Comparison of ENCODE assay signal across 19 cellular contexts in the genomic region with DNA sequence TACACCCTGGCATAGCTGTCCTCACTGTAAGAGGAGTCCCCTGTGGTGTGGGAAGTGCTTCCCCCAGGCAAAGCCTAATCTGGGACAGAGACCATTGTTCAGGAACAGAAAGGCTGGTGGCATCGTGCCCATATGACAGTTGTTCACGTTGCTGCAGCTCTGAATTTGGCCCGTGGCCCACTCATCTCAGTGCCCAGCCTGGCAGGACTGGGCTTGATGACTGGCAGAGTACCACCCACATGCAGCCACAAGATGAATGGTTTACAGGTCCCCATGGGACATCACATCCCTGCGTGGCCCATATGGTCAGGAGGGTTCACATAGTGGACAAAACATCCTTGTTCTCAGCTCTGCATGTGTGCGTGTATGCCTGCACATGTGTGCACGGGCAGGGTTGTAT. TPM values are rescaled to one million over a fixed set of nuclear protein-coding genes. Genes with fewer than 3 reads are reported as not detected.
DNase-seq lines count a peak whose midpoint lies in the region; ATAC-seq, FAIRE-seq and TF ChIP-seq lines count a peak whose summit lies in the region.
"Had no signal": no experiment of that assay in that cellular context is flagged by ENCODE, and none has a peak within 500 bp of the region (broad histone marks: within the 10 kb centered on the region; RNA-seq: fewer than 3 reads in every experiment).

No MANE protein-coding gene starts in this region.

- FAIRE-seq in pancreas (lab: Jason Lieb, UNC), result no peak

- DNase-seq in DMS153 (lab: John Stamatoyannopoulos, UW), result peak; percentile 71
- DNase-seq in NCI-H1092 treated with DMSO at 0.1 percent for 48 hours (lab: John Stamatoyannopoulos, UW), result peak; percentile 92
- peak; percentile 97 for DNase-seq in NCI-H345 treated with DMSO at 0.1 percent for 48 hours (lab: John Stamatoyannopoulos, UW; ENCODE audit: unreplicated experiment)
- peak; percentile 46 for DNase-seq in occipital lobe (lab: John Stamatoyannopoulos, UW)
- DNase-seq in pancreas, result no peak
- DNase-seq in HK-2 (ENCODE audit: unreplicated experiment), result no peak
- DNase-seq: activated CD4-positive, alpha-beta memory T cell treated with anti-CD3 and anti-CD28 coated beads for 36 hours; activated naive CD8-positive, alpha-beta T cell treated with anti-CD3 and anti-CD28 coated beads for 36 hours; activated T-cell treated with anti-CD3 and anti-CD28 coated beads, Interleukin-2, amount 50 U/mL, for 48 hours; H7; islet precursor cell; natural killer cell; T-cell; tibial artery had no signal

- H3K4me3 ChIP-seq in pancreas, result no peak overlapping the region
- H3K4me3 ChIP-seq: psoas muscle, tibial artery had no signal

- no peaks in the 10 kb centered on the region for H3K27me3 ChIP-seq in pancreas

- H3K27ac ChIP-seq in pancreas, result no peak overlapping the region
- H3K27ac ChIP-seq: psoas muscle, tibial artery had no signal

- no peak for ATAC-seq in HG02870 (IDR thresholded peaks at IDR 0.05; ENCODE audit: unreplicated experiment)
- no peak for ATAC-seq in pancreas
- ATAC-seq in HG02981 (IDR thresholded peaks at IDR 0.05; ENCODE audit: unreplicated experiment), result no peak
- ATAC-seq: natural killer cell; stimulated activated effector memory CD8-positive, alpha-beta T cell treated with anti-CD3 and anti-CD28 coated beads, Interleukin-12 subunit alpha, Interleukin-12 subunit beta, amount 100 ng/mL, for 72 hours; T-cell had no signal

- H3K9me3 ChIP-seq in pancreas, result no peaks in the 10 kb centered on the region
- H3K9me3 ChIP-seq: psoas muscle had no signal

- H3K36me3 ChIP-seq in pancreas, result no peaks in the 10 kb centered on the region
- H3K36me3 ChIP-seq: tibial artery had no signal

- intact Hi-C loops in pancreas (cut with DNase I), result no loop called here

- TF ChIP-seq CTCF in pancreas (IDR thresholded peaks at IDR 0.05), result no peak

- no peaks in the 10 kb centered on the region for H3K4me1 ChIP-seq in pancreas
- H3K4me1 ChIP-seq: psoas muscle, tibial artery had no signal

- 40 to 48% methylated on average over 6 of the region's 6 CpGs for WGBS in pancreas, 2 donors

RNA-seq across cellular contexts. Expression of a gene that starts 17.5 kb away (rescaled TPM):
- total RNA-seq in occipital lobe, result 4.5 TPM
- total RNA-seq in pancreas, result 1 to 10 TPM in 3 of 6 donors, under 1 TPM in 3; 0.16 to 1.6 (median 0.99) TPM
- polyA plus RNA-seq in pancreas, result 10 to 100 TPM in 1 of 2 donors, 1 to 10 TPM in 1; 1.9 to 10.1 TPM
- polyA plus RNA-seq: BJ had no signal

Comparison
In these comparisons a context has a peak if more than half of its experiments do, and no peak if none do; other contexts are left out.
1. DNase-seq: peak in DMS153 (single experiment), NCI-H1092 treated with DMSO at 0.1 percent for 48 hours (single experiment), NCI-H345 treated with DMSO at 0.1 percent for 48 hours (single experiment) and occipital lobe (single experiment); none in pancreas (0 of 6) and HK-2 (single experiment).